ENCODE assay signal across 11 cellular contexts in genomic region chr11:8838248-8838647, GRCh38.
DNase-seq lines count a peak whose midpoint lies in the region; TF ChIP-seq lines count a peak whose summit lies in the region.
"Had no signal": no experiment of that assay in that cellular context is flagged by ENCODE, and none has a peak within 500 bp of the region (broad histone marks: within the 10 kb centered on the region; RNA-seq: fewer than 3 reads in every experiment).

No MANE protein-coding gene starts in this region.

- peaks cover 24% of the 10 kb centered on the region for H3K4me1 ChIP-seq in endodermal cell (ENCODE audit: control insufficient read depth, insufficient read depth, low read length)

- H3K9me3 Mint-ChIP-seq in endodermal cell = no peaks in the 10 kb centered on the region
- no peaks in the 10 kb centered on the region for H3K9me3 Mint-ChIP-seq in Calu3 (ENCODE audit: low read depth, unreplicated experiment)

- CTCF ChIA-PET in AG04450 (lab: Charles Lee) (interaction anchor here (0.7 kb wide), 1 partner anchor 27 kb away, joined by 3 read pairs; no protein-coding TSS in a partner anchor), Calu3 (lab: Charles Lee) (interaction anchor here (1.0 kb wide), 1 partner anchor 17 kb away, joined by 4 read pairs; no protein-coding TSS in a partner anchor)

- H3K9ac ChIP-seq in endodermal cell (ENCODE audit: extremely low read depth, low read length, poor library complexity, severe bottlenecking) = no peak overlapping the region

- H3K27me3 Mint-ChIP-seq in endodermal cell (ENCODE audit: insufficient read depth) (no peaks in the 10 kb centered on the region), Calu3 (ENCODE audit: unreplicated experiment) (no peaks in the 10 kb centered on the region)

- peaks cover 42% of the 10 kb centered on the region for H3K4me1 Mint-ChIP-seq in endodermal cell
- H3K4me1 Mint-ChIP-seq in Calu3 (ENCODE audit: low read depth, unreplicated experiment) = peaks cover 37% of the 10 kb centered on the region

- peaks cover 23% of the 10 kb centered on the region for H3K36me3 ChIP-seq in endodermal cell (ENCODE audit: control insufficient read depth, insufficient read depth, low read length)

- intact Hi-C loops in head of caudate nucleus (cut with DNase I) = no loop called here
- intact Hi-C loops in Calu3 (cut with micrococcal nuclease; ENCODE audit: unreplicated experiment) = no loop called here

- H3K36me3 Mint-ChIP-seq in endodermal cell (ENCODE audit: low read depth) (peaks cover 8% of the 10 kb centered on the region), Calu3 (ENCODE audit: insufficient read depth, unreplicated experiment) (peaks cover 5% of the 10 kb centered on the region)

- H3K4me3 ChIP-seq in AG04450 (ENCODE audit: low read depth, low read length) = no peak overlapping the region
- H3K4me3 ChIP-seq in endodermal cell (ENCODE audit: low read length) = no peak overlapping the region

- H3K27ac Mint-ChIP-seq in endodermal cell = peak overlapping the region; percentile 13
- no peak overlapping the region for H3K27ac Mint-ChIP-seq in Calu3 (ENCODE audit: unreplicated experiment)

- WGBS in endodermal cell (ENCODE audit: insufficient coverage in 1 of 2, insufficient read length in 1 of 2), 2 experiments = 95 to 100% methylated on average over 6 to 7 of the region's 7 CpGs

- H3K4me3 Mint-ChIP-seq in endodermal cell (no peak overlapping the region), Calu3 (ENCODE audit: low read depth, unreplicated experiment) (no peak overlapping the region)

- H3K27ac ChIP-seq in AG04450 (ENCODE audit: low read depth, low read length) = peak overlapping the region; percentile 89
- no peak overlapping the region for H3K27ac ChIP-seq in endodermal cell (ENCODE audit: low read depth, low read length)

- no TSS peak for BruUV-seq in Calu3 (replicated peaks; lab: Mats Ljungman, UMichigan)

- H3K9me3 ChIP-seq in AG04450 (ENCODE audit: control insufficient read depth, insufficient read depth, low read length) (no peaks in the 10 kb centered on the region), endodermal cell (ENCODE audit: control insufficient read depth, low read length) (no peaks in the 10 kb centered on the region)

- POLR2A ChIA-PET in AG04450 (lab: Yijun Ruan, JAX) = interaction anchor here (1.0 to 2.4 kb wide), 2 partner anchors 27 to 33 kb away, joined by 3 to 11 read pairs; a partner anchor contains a TSS

- DNase-seq in AG04450 (ENCODE audit: low read depth, low spot score) = peak; percentile 93
- DNase-seq in NCI-H226 = peak; percentile 6
- no peak for DNase-seq in endodermal cell
- peak; percentile 78 for DNase-seq in myocyte (ENCODE audit: low read depth)
- no peak for DNase-seq in activated CD4-positive, alpha-beta T cell treated with anti-CD3 and anti-CD28 coated beads for 4 hours
- no peak for DNase-seq in head of caudate nucleus
- DNase-seq in Calu3 = no peak
- no peak for DNase-seq in CD1c-positive myeloid dendritic cell (ENCODE audit: extremely low spot score)
- DNase-seq: cerebellar nuclear complex, NCI-H2081 treated with DMSO at 0.1 percent for 48 hours, SHP77 treated with DMSO at 0.1 percent for 48 hours had no signal

- H3K27me3 ChIP-seq in AG04450 (ENCODE audit: control insufficient read depth, insufficient read depth, low read length) = no peaks in the 10 kb centered on the region
- H3K27me3 ChIP-seq in endodermal cell (ENCODE audit: control insufficient read depth, insufficient read depth, low read length, poor library complexity, severe bottlenecking) = no peaks in the 10 kb centered on the region

- no peak for TF ChIP-seq CTCF in AG04450 (IDR thresholded peaks at IDR 0.05; ENCODE audit: low read depth, low read length)
- TF ChIP-seq CTCF in endodermal cell (conservative IDR thresholded peaks at IDR 0.05) = no peak
- no peak for TF ChIP-seq CTCF in Calu3 (IDR thresholded peaks at IDR 0.05; ENCODE audit: unreplicated experiment)

Comparison
In these comparisons a context has a peak if more than half of its experiments do, and no peak if none do; other contexts are left out.
1. DNase-seq: peak in AG04450 (single experiment), NCI-H226 (single experiment) and myocyte (single experiment); none in endodermal cell (single experiment), activated CD4-positive, alpha-beta T cell treated with anti-CD3 and anti-CD28 coated beads for 4 hours (0 of 2), head of caudate nucleus (0 of 42), Calu3 (single experiment) and CD1c-positive myeloid dendritic cell (single experiment).